Comparison of ENCODE assay signal across 17 cellular contexts in genomic region chr7:107593025-107593410, GRCh38. TPM values are rescaled to one million over a fixed set of nuclear protein-coding genes. Genes with fewer than 3 reads are reported as not detected.
A peak's percentile ranks its signal among the peaks of the same experiment; 100 is the strongest.
DNase-seq lines count a peak whose midpoint lies in the region; ATAC-seq and TF ChIP-seq lines count a peak whose summit lies in the region.
"Had no signal": no experiment of that assay in that cellular context is flagged by ENCODE, and none has a peak within 500 bp of the region (broad histone marks: within the 10 kb centered on the region; RNA-seq: fewer than 3 reads in every experiment).

No MANE protein-coding gene starts in this region.

- H3K36me3 ChIP-seq in tibial artery (peaks cover 0 to 18% (median 13%) of the 10 kb centered on the region in 3 donors), WERI-Rb-1 (peaks cover 39% of the 10 kb centered on the region)

- no peak for ATAC-seq in GM21360 (IDR thresholded peaks at IDR 0.05; ENCODE audit: unreplicated experiment)
- ATAC-seq: HepG2 had no signal

- DNase-seq in SKM-1 treated with dmso at 0.1 percent for 144 hours (lab: John Stamatoyannopoulos, UW; ENCODE audit: unreplicated experiment), result peak; percentile 16
- DNase-seq in SKM-1 (lab: John Stamatoyannopoulos, UW; ENCODE audit: unreplicated experiment), result no peak
- DNase-seq in RPMI7951 (ENCODE audit: low read depth), result peak; percentile 38
- no peak for DNase-seq in coronary artery (ENCODE audit: low spot score)
- no peak for DNase-seq in tibial artery
- DNase-seq in T1000 (lab: John Stamatoyannopoulos, UW), result no peak
- no peak for DNase-seq in WERI-Rb-1
- DNase-seq: 8988T; CD8-positive, alpha-beta memory T cell; H9; Karpas-422; NCI-H146; NCI-H2227 treated with DMSO at 0.1 percent for 48 hours; NCI-H524 treated with DMSO at 0.1 percent for 48 hours had no signal

- peak overlapping the region; percentile 76 for H3K27ac ChIP-seq in coronary artery
- peak overlapping the region; percentile 20 to 72 for H3K27ac ChIP-seq in tibial artery
- H3K27ac ChIP-seq in WERI-Rb-1, result no peak overlapping the region
- H3K27ac ChIP-seq: BLaER1 had no signal

- H3K9me3 ChIP-seq in tibial artery (no peaks in the 10 kb centered on the region), WERI-Rb-1 (ENCODE audit: severe bottlenecking) (no peaks in the 10 kb centered on the region)
- H3K9me3 ChIP-seq: BLaER1 had no signal

- peaks cover 0 to 82% (median 31%) of the 10 kb centered on the region in 4 donors for H3K4me1 ChIP-seq in tibial artery
- H3K4me1 ChIP-seq: BLaER1 had no signal

- intact Hi-C loops in tibial artery (cut with DNase I; ENCODE audit: low total_unique reads), result no loop called here

- H3K4me3 ChIP-seq in coronary artery (no peak overlapping the region), tibial artery (no peak overlapping the region), WERI-Rb-1 (ENCODE audit: low read depth, low read length) (no peak overlapping the region)
- H3K4me3 ChIP-seq: BLaER1 had no signal

- TF ChIP-seq CTCF in coronary artery (IDR thresholded peaks at IDR 0.05) (no peak), tibial artery (IDR thresholded peaks at IDR 0.05) (no peak), WERI-Rb-1 (IDR thresholded peaks at IDR 0.05; ENCODE audit: low read depth, low read length) (no peak)

- H3K27me3 ChIP-seq in tibial artery (no peaks in the 10 kb centered on the region), WERI-Rb-1 (ENCODE audit: insufficient read depth, low read depth, severe bottlenecking) (no peaks in the 10 kb centered on the region)
- H3K27me3 ChIP-seq: BLaER1 had no signal

RNA-seq across cellular contexts. Expression of gene BCAP29, which starts 13.0 kb away (rescaled TPM):
- 115 and 138 TPM in 2 replicates for total RNA-seq in RPMI7951 (2014; rRNA removed; shearing (Covaris generic))

RNA-seq across cellular contexts. Expression of gene DUS4L, which starts 29.2 kb away (rescaled TPM):
- 10.7 and 11.9 TPM in 2 replicates for total RNA-seq in RPMI7951 (2014; rRNA removed; shearing (Covaris generic))

RNA-seq across cellular contexts. Expression of gene COG5, which starts 29.3 kb away (rescaled TPM):
- 20.5 and 21.5 TPM in 2 replicates for total RNA-seq in RPMI7951 (2014; rRNA removed; shearing (Covaris generic))

Comparison
In these comparisons a context has a peak if more than half of its experiments do, and no peak if none do; other contexts are left out.
1. DNase-seq: peak in SKM-1 treated with dmso at 0.1 percent for 144 hours (single experiment) and RPMI7951 (single experiment); none in SKM-1 (single experiment), coronary artery (single experiment), tibial artery (0 of 2), T1000 (single experiment) and WERI-Rb-1 (single experiment).